ENCODE assay signal across 8 cellular contexts in the genomic region with DNA sequence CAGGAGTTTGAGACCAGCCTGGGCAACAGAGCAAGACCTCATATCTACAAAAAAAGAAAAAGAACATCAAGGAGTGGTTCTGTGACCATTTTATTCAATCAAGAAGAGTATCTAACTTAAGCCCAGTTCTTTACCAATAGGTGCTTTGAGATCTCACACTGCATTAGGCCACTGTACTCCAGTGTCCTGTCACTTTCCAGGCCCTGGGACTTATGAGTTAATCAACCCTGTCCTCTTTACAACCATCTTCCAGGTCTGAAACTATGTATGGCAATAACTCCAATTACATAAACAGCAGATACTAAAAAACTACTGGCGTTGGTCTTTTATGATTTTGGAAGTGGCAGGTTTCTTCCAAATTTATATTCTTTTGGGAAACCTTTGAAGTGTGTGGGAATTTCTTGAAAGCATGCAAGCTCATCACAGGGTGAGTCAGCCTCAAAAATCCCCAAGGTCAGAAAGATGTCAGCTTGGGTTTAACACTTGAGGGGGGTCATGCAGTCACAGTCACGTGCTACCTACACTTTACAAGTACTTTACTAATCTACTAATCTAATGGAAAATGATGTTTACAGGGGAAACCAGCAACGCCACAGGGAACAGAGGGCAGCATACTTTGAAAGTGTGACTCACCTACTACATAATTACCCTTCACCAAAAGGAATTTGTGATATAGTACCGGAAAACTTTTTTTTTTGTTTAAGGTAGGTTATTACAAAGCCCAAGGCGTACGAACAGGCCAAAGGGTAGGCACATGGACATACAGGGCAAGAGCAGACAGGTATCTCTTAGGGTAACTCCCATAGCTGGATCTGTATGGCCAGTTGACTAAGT. TPM values are rescaled to one million over a fixed set of nuclear protein-coding genes. Genes with fewer than 3 reads are reported as not detected.
DNase-seq lines count a peak whose midpoint lies in the region; ATAC-seq and TF ChIP-seq lines count a peak whose summit lies in the region.

No MANE protein-coding gene starts in this region.

- peaks cover 54% of the 10 kb centered on the region for H3K79me2 ChIP-seq in PC-3 (ENCODE audit: low read length)

- H2AFZ ChIP-seq in PC-3 (ENCODE audit: low read length) = no peak overlapping the region

- POLR2A ChIA-PET in activated CD4-positive, alpha-beta T cell treated with anti-CD3 and anti-CD28 coated beads for 36 hours (lab: Charles Lee) = interaction anchor here (0.8 to 0.9 kb wide), 2 partner anchors 15 to 16 kb away, joined by 3 read pairs; partner anchors contain the start of gene PISD
- POLR2A ChIA-PET in PC-3 (lab: Charles Lee; ENCODE audit: unreplicated experiment) = no interaction called here

- H3K9me3 Mint-ChIP-seq in activated CD4-positive, alpha-beta T cell treated with anti-CD3 and anti-CD28 coated beads for 36 hours (ENCODE audit: low read depth) = no peaks in the 10 kb centered on the region

- no peak overlapping the region for H3K4me3 ChIP-seq in PC-3 (ENCODE audit: low read length)
- H3K4me3 ChIP-seq in epithelial cell of proximal tubule (ENCODE audit: low read depth, low read length) = no peak overlapping the region

- peaks cover 6% of the 10 kb centered on the region for H3F3A ChIP-seq in PC-3 (ENCODE audit: low read length, unreplicated experiment)

- peaks cover 31% of the 10 kb centered on the region for H3K36me3 Mint-ChIP-seq in activated CD4-positive, alpha-beta T cell treated with anti-CD3 and anti-CD28 coated beads for 36 hours (ENCODE audit: low read depth)

- peaks cover 20% of the 10 kb centered on the region for H3K4me1 ChIP-seq in PC-3 (ENCODE audit: insufficient read depth, low read length)

- H3K4me3 Mint-ChIP-seq in activated CD4-positive, alpha-beta T cell treated with anti-CD3 and anti-CD28 coated beads for 36 hours = peak overlapping the region; percentile 28

- intact Hi-C loops in activated CD4-positive, alpha-beta T cell treated with anti-CD3 and anti-CD28 coated beads for 36 hours (cut with DNase I, micrococcal nuclease) = loop anchor here in 1 of 2 experiments (2.0 kb wide), 1 partner anchor 14 kb away; no protein-coding TSS in a partner anchor
- intact Hi-C loops in PC-3 (cut with micrococcal nuclease) = no loop called here

- H3K9me3 ChIP-seq in PC-3 (ENCODE audit: low read length) = no peaks in the 10 kb centered on the region

- peak; percentile 60 for DNase-seq in activated CD4-positive, alpha-beta T cell treated with anti-CD3 and anti-CD28 coated beads for 36 hours
- no peak for DNase-seq in activated CD4-positive, alpha-beta T cell treated with anti-CD3 and anti-CD28 coated beads for 1 hour
- DNase-seq in PC-3 (peak; percentile 72), epithelial cell of proximal tubule (ENCODE audit: low read depth) (peak; percentile 99), substantia nigra (lab: John Stamatoyannopoulos, UW) (no peak), NCI-H187 (lab: John Stamatoyannopoulos, UW) (no peak), COLO668 (lab: John Stamatoyannopoulos, UW; ENCODE audit: unreplicated experiment) (no peak)
- peak; percentile 38 for DNase-seq in stimulated activated CD4-positive, alpha-beta T cell treated with anti-CD3 and anti-CD28 coated beads, Interleukin-4, amount 100 ng/mL, for 1 hour

- H4K20me1 ChIP-seq in PC-3 (ENCODE audit: low read length) = no peaks in the 10 kb centered on the region

- TF ChIP-seq CTCF in PC-3 (conservative IDR thresholded peaks at IDR 0.05; ENCODE audit: low read depth, low read length) (no peak), epithelial cell of proximal tubule (conservative IDR thresholded peaks at IDR 0.05; ENCODE audit: low read depth, low read length) (no peak)

- H3K27ac Mint-ChIP-seq in activated CD4-positive, alpha-beta T cell treated with anti-CD3 and anti-CD28 coated beads for 36 hours = peak overlapping the region; percentile 82

- H3K36me3 ChIP-seq in PC-3 (ENCODE audit: low read depth, low read length) = peaks cover 8% of the 10 kb centered on the region

- H3K27me3 ChIP-seq in PC-3 (ENCODE audit: low read length) = no peaks in the 10 kb centered on the region

- no peaks in the 10 kb centered on the region for H3K9me2 ChIP-seq in PC-3 (replicated peaks; ENCODE audit: low read length)

- BruUV-seq in PC-3 (replicated peaks; lab: Mats Ljungman, UMichigan) = TSS peak; percentile 25

- CTCF ChIA-PET in activated CD4-positive, alpha-beta T cell treated with anti-CD3 and anti-CD28 coated beads for 36 hours (lab: Charles Lee) = interaction anchor here (0.6 to 1.4 kb wide), 4 partner anchors 12 to 222 kb away, joined by 3 to 6 read pairs (median 4); no protein-coding TSS in a partner anchor
- CTCF ChIA-PET in PC-3 (lab: Charles Lee) = interaction anchor here (0.7 kb wide), 1 partner anchor 16 kb away, joined by 3 read pairs; the partner anchor contains the start of gene PISD

- H3K9ac ChIP-seq in PC-3 (ENCODE audit: low read length) = peak overlapping the region; percentile 29

- ATAC-seq in activated CD4-positive, alpha-beta T cell treated with anti-CD3 and anti-CD28 coated beads for 36 hours = peak; percentile 86
- ATAC-seq in PC-3 = peak; percentile 90

- peak overlapping the region; percentile 16 for H3K4me2 ChIP-seq in PC-3 (ENCODE audit: low read length)

- peaks cover 46% of the 10 kb centered on the region for H3K4me1 Mint-ChIP-seq in activated CD4-positive, alpha-beta T cell treated with anti-CD3 and anti-CD28 coated beads for 36 hours

- H3K27ac ChIP-seq in PC-3 (ENCODE audit: low read length) = peak overlapping the region; percentile 81
- no peak overlapping the region for H3K27ac ChIP-seq in substantia nigra (ENCODE audit: low read depth, low read length, poor library complexity, severe bottlenecking)

- no peaks in the 10 kb centered on the region for H3K27me3 Mint-ChIP-seq in activated CD4-positive, alpha-beta T cell treated with anti-CD3 and anti-CD28 coated beads for 36 hours

RNA-seq across cellular contexts. Expression of gene PISD, which starts 15.6 kb away (rescaled TPM):
- total RNA-seq in activated CD4-positive, alpha-beta T cell treated with anti-CD3 and anti-CD28 coated beads for 36 hours = 10 to 100 TPM; 30.3 to 37.9 TPM
- 36.0 and 50.5 TPM in 2 replicates for total RNA-seq in PC-3 (2014; rRNA removed)
- 61.1 and 78.9 TPM in 2 replicates for total RNA-seq in epithelial cell of proximal tubule

Comparison
In these comparisons a context has a peak if more than half of its experiments do, and no peak if none do; other contexts are left out.
1. DNase-seq: peak in activated CD4-positive, alpha-beta T cell treated with anti-CD3 and anti-CD28 coated beads for 36 hours (single experiment), PC-3 (single experiment), epithelial cell of proximal tubule (single experiment) and stimulated activated CD4-positive, alpha-beta T cell treated with anti-CD3 and anti-CD28 coated beads, Interleukin-4, amount 100 ng/mL, for 1 hour (single experiment); none in activated CD4-positive, alpha-beta T cell treated with anti-CD3 and anti-CD28 coated beads for 1 hour (single experiment), substantia nigra (0 of 49), NCI-H187 (0 of 2) and COLO668 (single experiment).